Comparison of ENCODE assay signal across 9 cellular contexts in the genomic region with DNA sequence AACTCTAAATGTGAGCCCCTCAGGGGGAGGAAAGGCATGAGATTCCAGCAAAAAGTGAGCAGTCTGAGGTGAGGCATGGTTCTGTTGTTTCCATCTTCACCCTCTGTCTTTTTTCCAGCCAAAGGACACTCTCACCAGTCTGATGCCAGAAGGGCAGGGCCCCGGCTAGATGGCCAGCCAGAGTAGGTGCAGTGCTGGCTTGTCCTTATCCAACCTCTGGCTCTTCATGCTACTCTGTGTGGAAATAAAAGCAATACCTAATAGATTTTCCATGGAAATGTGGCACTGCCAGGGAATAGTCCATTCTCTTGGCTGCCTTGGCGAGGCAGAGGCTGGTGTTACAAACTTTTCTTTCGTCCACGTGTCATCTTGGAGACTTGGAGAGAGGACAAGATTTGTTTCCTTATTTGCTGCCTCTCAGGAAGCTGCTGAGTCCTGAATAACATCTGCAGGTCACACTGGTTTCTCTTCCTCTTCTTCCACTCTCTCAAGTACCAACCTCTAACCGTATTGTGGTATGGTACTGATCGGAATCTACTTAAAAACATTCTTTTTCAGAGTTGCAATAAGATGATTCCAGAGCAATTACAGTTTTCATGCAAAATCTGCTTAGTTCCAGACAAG.
DNase-seq lines count a peak whose midpoint lies in the region; ATAC-seq and TF ChIP-seq lines count a peak whose summit lies in the region.
"Had no signal": no experiment of that assay in that cellular context is flagged by ENCODE, and none has a peak within 500 bp of the region (broad histone marks: within the 10 kb centered on the region; RNA-seq: fewer than 3 reads in every experiment).

No MANE protein-coding gene starts in this region.

- no peak for TF ChIP-seq CTCF in foreskin fibroblast (IDR thresholded peaks at IDR 0.05; ENCODE audit: low read depth, low read length)

- peaks cover 0 to 6% of the 10 kb centered on the region in 2 donors for H3K36me3 ChIP-seq in muscle layer of duodenum (ENCODE audit: control insufficient read depth in 1 of 2, insufficient read depth in 2 of 2, low read length in 2 of 2)

- peak overlapping the region; percentile 4 for H3K27ac ChIP-seq in muscle layer of duodenum (ENCODE audit: low read length)

- ATAC-seq in GM18907 (IDR thresholded peaks at IDR 0.05; ENCODE audit: unreplicated experiment): peak; percentile 81
- peak; percentile 78 for ATAC-seq in HG02852 (IDR thresholded peaks at IDR 0.05; ENCODE audit: unreplicated experiment)
- ATAC-seq: K562 had no signal

- DNase-seq in NOMO-1 (lab: John Stamatoyannopoulos, UW; ENCODE audit: unreplicated experiment in 2 of 2) (peak; percentile 40 to 93), D341Med (ENCODE audit: low spot score) (no peak), NCI-H526 treated with DMSO at 0.1 percent for 48 hours (lab: John Stamatoyannopoulos, UW) (no peak), NCI-H774 (lab: John Stamatoyannopoulos, UW) (no peak), foreskin fibroblast (no peak)

- H3K27me3 ChIP-seq in muscle layer of duodenum (ENCODE audit: low read depth, low read length): no peaks in the 10 kb centered on the region

- peaks cover 5 to 11% of the 10 kb centered on the region in 2 donors for H3K4me1 ChIP-seq in muscle layer of duodenum (ENCODE audit: control insufficient read depth in 1 of 2, insufficient read depth in 2 of 2, low read length in 2 of 2)

- H3K4me3 ChIP-seq in muscle layer of duodenum (ENCODE audit: low read depth in 1 of 2, low read length in 2 of 2): no peak overlapping the region
- H3K4me3 ChIP-seq in foreskin fibroblast (ENCODE audit: low read depth in 1 of 2, low read length in 2 of 2): no peak overlapping the region
- H3K4me3 ChIP-seq: K562 had no signal

- no peaks in the 10 kb centered on the region for H3K9me3 ChIP-seq in muscle layer of duodenum (ENCODE audit: control insufficient read depth in 1 of 2, low read length in 2 of 2)

Comparison
In these comparisons a context has a peak if more than half of its experiments do, and no peak if none do; other contexts are left out.
1. DNase-seq: peak in NOMO-1 (2 of 2); none in D341Med (single experiment), NCI-H526 treated with DMSO at 0.1 percent for 48 hours (single experiment), NCI-H774 (single experiment) and foreskin fibroblast (0 of 2).